Comparison of ENCODE assay signal across 8 cellular contexts in genomic region chr1:25501235-25502058, GRCh38. TPM values are rescaled to one million over a fixed set of nuclear protein-coding genes. Genes with fewer than 3 reads are reported as not detected.
DNase-seq lines count a peak whose midpoint lies in the region; ATAC-seq, FAIRE-seq and TF ChIP-seq lines count a peak whose summit lies in the region.

No MANE protein-coding gene starts in this region.

- H3K4me3 ChIP-seq in A549: no peak overlapping the region
- H3K4me3 ChIP-seq in RWPE2 (ENCODE audit: severe bottlenecking): no peak overlapping the region
- H3K4me3 ChIP-seq in iPS DF 6.9 (ENCODE audit: low read length): no peak overlapping the region
- H3K4me3 ChIP-seq in effector memory CD4-positive, alpha-beta T cell (ENCODE audit: insufficient read depth, low read depth, low read length, poor library complexity, severe bottlenecking): no peak overlapping the region

- H3K27ac Mint-ChIP-seq in activated CD8-positive, alpha-beta memory T cell treated with anti-CD3 and anti-CD28 coated beads, Interleukin-2, amount 10 ng/mL, durations not matched to agents 7 days and 5 days: no peak overlapping the region

- CTCF ChIA-PET in A549 (lab: Yijun Ruan, JAX): interaction anchor here (0.6 to 6.1 kb wide), 4 partner anchors 9 to 265 kb away, joined by 3 to 35 read pairs (median 4); no protein-coding TSS in a partner anchor
- CTCF ChIA-PET in activated CD8-positive, alpha-beta memory T cell treated with anti-CD3 and anti-CD28 coated beads, Interleukin-2, amount 10 ng/mL, durations not matched to agents 7 days and 5 days (lab: Charles Lee): interaction anchor here (0.6 to 2.8 kb wide), 5 partner anchors 14 to 118 kb away, joined by 3 to 16 read pairs (median 3); no protein-coding TSS in a partner anchor

- POLR2A ChIA-PET in A549 (lab: Yijun Ruan, JAX): no interaction called here

- H3K36me3 ChIP-seq in RWPE2 (ENCODE audit: low read depth): peaks cover 6% of the 10 kb centered on the region; the same call in 1 of the 2 replicates
- no peaks in the 10 kb centered on the region; the same call in 1 of the 2 replicates for H3K36me3 ChIP-seq in iPS DF 6.9 (ENCODE audit: control insufficient read depth, insufficient read depth, low read length)
- H3K36me3 ChIP-seq in effector memory CD4-positive, alpha-beta T cell (ENCODE audit: control insufficient read depth, insufficient read depth, low read length): peaks cover 28% of the 10 kb centered on the region

- TF ChIP-seq EP300 in A549 (IDR thresholded peaks at IDR 0.05): no peak

- H3K4me1 Mint-ChIP-seq in activated CD8-positive, alpha-beta memory T cell treated with anti-CD3 and anti-CD28 coated beads, Interleukin-2, amount 10 ng/mL, durations not matched to agents 7 days and 5 days: peaks cover 10% of the 10 kb centered on the region

- H3K27me3 ChIP-seq in RWPE2 (ENCODE audit: insufficient read depth, poor library complexity, severe bottlenecking) (no peaks in the 10 kb centered on the region), iPS DF 6.9 (ENCODE audit: control insufficient read depth, insufficient read depth, low read length) (no peaks in the 10 kb centered on the region)
- no peaks in the 10 kb centered on the region for H3K27me3 ChIP-seq in effector memory CD4-positive, alpha-beta T cell (replicated peaks; ENCODE audit: control insufficient read depth, insufficient read depth, low read length, poor library complexity, severe bottlenecking)

- in situ Hi-C loops in GM13976 (cut with MboI; ENCODE audit: low sequenced_read_pairs, unreplicated experiment): no loop called here

- H3K27me3 Mint-ChIP-seq in activated CD8-positive, alpha-beta memory T cell treated with anti-CD3 and anti-CD28 coated beads, Interleukin-2, amount 10 ng/mL, durations not matched to agents 7 days and 5 days: peaks cover 3% of the 10 kb centered on the region

- TF ChIP-seq POLR2A in A549 (IDR thresholded peaks at IDR 0.05; ENCODE audit: low read length): no peak

- TF ChIP-seq CTCF in A549 (IDR thresholded peaks at IDR 0.05): no peak
- TF ChIP-seq CTCF in RWPE2 (IDR thresholded peaks at IDR 0.05; ENCODE audit: poor library complexity, severe bottlenecking): no peak
- no peak for TF ChIP-seq CTCF in GM13976 (IDR thresholded peaks at IDR 0.05; ENCODE audit: borderline replicate concordance, control extremely low read depth, extremely low read depth, insufficient read depth, missing control alignments)

- H3K9me3 ChIP-seq in A549 (no peaks in the 10 kb centered on the region), RWPE2 (ENCODE audit: severe bottlenecking) (no peaks in the 10 kb centered on the region), iPS DF 6.9 (ENCODE audit: control insufficient read depth, insufficient read depth, low read length) (no peaks in the 10 kb centered on the region)
- H3K9me3 ChIP-seq in effector memory CD4-positive, alpha-beta T cell (ENCODE audit: control insufficient read depth, low read length): no peaks in the 10 kb centered on the region

- ATAC-seq in A549 (peak; percentile 19 to 63; a peak in 4 of 6 replicates), RWPE2 (ENCODE audit: low read depth) (peak; percentile 75)
- ATAC-seq in activated CD8-positive, alpha-beta memory T cell treated with anti-CD3 and anti-CD28 coated beads, Interleukin-2, amount 10 ng/mL, durations not matched to agents 7 days and 5 days: no peak

- peak in 1 of 2 experiments; percentile 41 for DNase-seq in A549 (ENCODE audit: low read depth in 1 of 2, low spot score in 1 of 2)
- peak; percentile 61 for DNase-seq in ELR (ENCODE audit: low read depth)
- no peak for DNase-seq in RWPE2 (ENCODE audit: low spot score)
- peak; percentile 75 for DNase-seq in iPS DF 6.9 (ENCODE audit: low read depth, low spot score)
- DNase-seq in effector memory CD4-positive, alpha-beta T cell: no peak
- DNase-seq in activated CD8-positive, alpha-beta memory T cell treated with anti-CD3 and anti-CD28 coated beads, Interleukin-2, amount 10 ng/mL, durations not matched to agents 7 days and 5 days: no peak
- no peak for DNase-seq in superior temporal gyrus (ENCODE audit: extremely low spot score)
- DNase-seq in GM13976 (ENCODE audit: low spot score): no peak

- H3K36me3 Mint-ChIP-seq in activated CD8-positive, alpha-beta memory T cell treated with anti-CD3 and anti-CD28 coated beads, Interleukin-2, amount 10 ng/mL, durations not matched to agents 7 days and 5 days: peaks cover 3% of the 10 kb centered on the region

- FAIRE-seq in A549 (lab: Jason Lieb, UNC): no peak

- no peak for TF ChIP-seq RAD21 in A549 (conservative IDR thresholded peaks at IDR 0.05 in 1 of 2, IDR thresholded peaks at IDR 0.05 in 1 of 2)

- peak overlapping the region; percentile 39 for H3K4me2 ChIP-seq in A549

- H3K9me3 Mint-ChIP-seq in activated CD8-positive, alpha-beta memory T cell treated with anti-CD3 and anti-CD28 coated beads, Interleukin-2, amount 10 ng/mL, durations not matched to agents 7 days and 5 days (ENCODE audit: low read depth): no peaks in the 10 kb centered on the region

- H3K4me3 Mint-ChIP-seq in activated CD8-positive, alpha-beta memory T cell treated with anti-CD3 and anti-CD28 coated beads, Interleukin-2, amount 10 ng/mL, durations not matched to agents 7 days and 5 days: no peak overlapping the region

- peaks cover 24% of the 10 kb centered on the region for H3K4me1 ChIP-seq in A549
- peaks cover 4% of the 10 kb centered on the region for H3K4me1 ChIP-seq in RWPE2 (ENCODE audit: insufficient read depth, poor library complexity, severe bottlenecking)
- peaks cover 5% of the 10 kb centered on the region for H3K4me1 ChIP-seq in iPS DF 6.9 (ENCODE audit: control insufficient read depth, insufficient read depth, low read length)
- peaks cover 6% of the 10 kb centered on the region for H3K4me1 ChIP-seq in effector memory CD4-positive, alpha-beta T cell (ENCODE audit: control insufficient read depth, insufficient read depth, low read length, poor library complexity, severe bottlenecking)

- WGBS in A549 (ENCODE audit: missing lambda C conversion rate): 57% methylated on average over 7 of the region's 7 CpGs
- WGBS in iPS DF 6.9 (ENCODE audit: insufficient coverage, insufficient read length): no CpG with 5 or more reads among the region's 7 CpGs

- H3K27ac ChIP-seq in A549: peak overlapping the region; percentile 8 to 72; a peak in 4 of 6 replicates
- peak overlapping the region; percentile 16 for H3K27ac ChIP-seq in RWPE2 (ENCODE audit: poor library complexity, severe bottlenecking)
- no peak overlapping the region for H3K27ac ChIP-seq in iPS DF 6.9 (ENCODE audit: low read length)
- H3K27ac ChIP-seq in effector memory CD4-positive, alpha-beta T cell (ENCODE audit: insufficient read depth, low read length, poor library complexity, severe bottlenecking): no peak overlapping the region

TF ChIP-seq in A549, 52 proteins besides CTCF, POLR2A, EP300 and RAD21:
- TF ChIP-seq FOXS1 (CRISPR knock-in tag; IDR thresholded peaks at IDR 0.05): no peak
- no peak for TF ChIP-seq RARB (CRISPR knock-in tag; IDR thresholded peaks at IDR 0.05)
- TF ChIP-seq CEBPB (IDR thresholded peaks at IDR 0.05): peak in 1 of 2 experiments; percentile 53; a peak in 3 of 4 replicates
- TF ChIP-seq, protein P1, sequence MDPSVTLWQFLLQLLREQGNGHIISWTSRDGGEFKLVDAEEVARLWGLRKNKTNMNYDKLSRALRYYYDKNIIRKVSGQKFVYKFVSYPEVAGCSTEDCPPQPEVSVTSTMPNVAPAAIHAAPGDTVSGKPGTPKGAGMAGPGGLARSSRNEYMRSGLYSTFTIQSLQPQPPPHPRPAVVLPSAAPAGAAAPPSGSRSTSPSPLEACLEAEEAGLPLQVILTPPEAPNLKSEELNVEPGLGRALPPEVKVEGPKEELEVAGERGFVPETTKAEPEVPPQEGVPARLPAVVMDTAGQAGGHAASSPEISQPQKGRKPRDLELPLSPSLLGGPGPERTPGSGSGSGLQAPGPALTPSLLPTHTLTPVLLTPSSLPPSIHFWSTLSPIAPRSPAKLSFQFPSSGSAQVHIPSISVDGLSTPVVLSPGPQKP (IDR thresholded peaks at IDR 0.05; ENCODE audit: low read depth, low read length): no peak
- TF ChIP-seq CHD2 (IDR thresholded peaks at IDR 0.05; ENCODE audit: low read length, partially characterized antibody): no peak
- TF ChIP-seq, protein P2, sequence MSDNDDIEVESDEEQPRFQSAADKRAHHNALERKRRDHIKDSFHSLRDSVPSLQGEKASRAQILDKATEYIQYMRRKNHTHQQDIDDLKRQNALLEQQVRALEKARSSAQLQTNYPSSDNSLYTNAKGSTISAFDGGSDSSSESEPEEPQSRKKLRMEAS (IDR thresholded peaks at IDR 0.05): no peak
- TF ChIP-seq RCOR1 (IDR thresholded peaks at IDR 0.05; ENCODE audit: low read depth, low read length): no peak

RNA-seq across cellular contexts. Expression of gene LDLRAP1, which starts 42.0 kb away (rescaled TPM):
- polyA plus RNA-seq in A549 (2011; rRNA removed) (7.9 and 9.2 TPM in 2 replicates), A549 (2017; fragmentation: RNase III; extraction: RNeasy Plus Mini Kit Qiagen cat#74134 plus additional on column Dnase treatment) (9.9 to 10.9 TPM (median 10.1 TPM) in 3 replicates)
- 12.7 and 16.4 TPM in 2 replicates for polyA plus RNA-seq in A549 (2012; cell fraction: cytosol; rRNA removed)
- polyA plus RNA-seq in A549 (2012; cell fraction: nucleus; rRNA removed): 19.2 and 21.2 TPM in 2 replicates
- polyA minus RNA-seq in A549 (2011; rRNA and poly(A)+ RNA removed): 7.3 and 7.4 TPM in 2 replicates
- 10 to 100 TPM in 1 of 2 experiments, 1 to 10 TPM in 1; 4.9 to 11.0 TPM for total RNA-seq in activated CD8-positive, alpha-beta memory T cell treated with anti-CD3 and anti-CD28 coated beads, Interleukin-2, amount 10 ng/mL, durations not matched to agents 7 days and 5 days

Comparison
In these comparisons a context has a peak if more than half of its experiments do, and no peak if none do; other contexts are left out.
1. DNase-seq: peak in ELR (single experiment) and iPS DF 6.9 (single experiment); none in RWPE2 (single experiment), effector memory CD4-positive, alpha-beta T cell (0 of 3), activated CD8-positive, alpha-beta memory T cell treated with anti-CD3 and anti-CD28 coated beads, Interleukin-2, amount 10 ng/mL, durations not matched to agents 7 days and 5 days (single experiment), superior temporal gyrus (single experiment) and GM13976 (single experiment).
2. H3K27ac ChIP-seq: peak in A549 (2 of 2) and RWPE2 (single experiment); none in iPS DF 6.9 (single experiment) and effector memory CD4-positive, alpha-beta T cell (single experiment).